Comparison of ENCODE assay signal across 16 cellular contexts in genomic region chr2:62415518-62415917, GRCh38.
DNase-seq lines count a peak whose midpoint lies in the region; ATAC-seq and TF ChIP-seq lines count a peak whose summit lies in the region.
"Had no signal": no experiment of that assay in that cellular context is flagged by ENCODE, and none has a peak within 500 bp of the region (broad histone marks: within the 10 kb centered on the region; RNA-seq: fewer than 3 reads in every experiment).

No MANE protein-coding gene starts in this region.

- no peak overlapping the region for H3K4me2 ChIP-seq in IMR-90 (ENCODE audit: low read depth, low read length)

- no peak overlapping the region for H3K18ac ChIP-seq in IMR-90 (ENCODE audit: low read depth, low read length)

- peak overlapping the region; percentile 23 for H2AFZ ChIP-seq in IMR-90 (replicated peaks; ENCODE audit: low read length, poor library complexity)

- DNase-seq in GM12865 (ENCODE audit: low read depth) (no peak), IMR-90 (no peak), middle frontal gyrus (ENCODE audit: extremely low spot score, low spot score) (no peak), COLO829 (ENCODE audit: low spot score) (no peak)
- no peak for DNase-seq in central memory CD4-positive, alpha-beta T cell
- DNase-seq: activated CD4-positive, alpha-beta T cell treated with anti-CD3 and anti-CD28 coated beads for 48 hours; activated naive CD8-positive, alpha-beta T cell treated with anti-CD3 and anti-CD28 coated beads, Interleukin-2, amount 50 U/mL, for 24 hours; NCI-H187 treated with DMSO at 0.1 percent for 48 hours; NCI-H524; OCI-M1; stimulated activated CD4-positive, alpha-beta T cell treated with anti-CD3 and anti-CD28 coated beads, Interleukin-15, amount 100 ng/mL, for 24 hours had no signal

- no peak overlapping the region for H2BK15ac ChIP-seq in IMR-90 (ENCODE audit: low read depth, low read length)

- peaks cover 2% of the 10 kb centered on the region; the same call in 1 of the 2 replicates for H3K4me1 ChIP-seq in IMR-90 (ENCODE audit: control insufficient read depth, insufficient read depth, low read length)

- H2BK5ac ChIP-seq in IMR-90 (ENCODE audit: low read depth, low read length, poor library complexity, severe bottlenecking), result no peak overlapping the region

- no peak overlapping the region for H2BK120ac ChIP-seq in IMR-90 (ENCODE audit: low read depth, low read length)

- no peak overlapping the region for H4K5ac ChIP-seq in IMR-90 (ENCODE audit: low read depth, low read length)

- H3K23ac ChIP-seq in IMR-90 (ENCODE audit: low read depth, low read length), result no peak overlapping the region

- H3K36me3 ChIP-seq in IMR-90 (ENCODE audit: control insufficient read depth, insufficient read depth, low read length), result no peaks in the 10 kb centered on the region
- H3K36me3 ChIP-seq: gastroesophageal sphincter had no signal

- H2AK9ac ChIP-seq in IMR-90 (replicated peaks; ENCODE audit: low read depth, low read length, poor library complexity), result no peak overlapping the region

- dilution Hi-C loops in IMR-90 (cut with HindIII; ENCODE audit: low sequenced_read_pairs, unreplicated experiment), result no loop called here

- WGBS in IMR-90 (ENCODE audit: extremely low coverage in 2 of 2, insufficient read length in 1 of 2), 2 experiments, result no CpG with 5 or more reads among the region's 2 CpGs

- no peak overlapping the region for H3K56ac ChIP-seq in IMR-90 (ENCODE audit: extremely low read depth, insufficient read depth, low read length)

- no peaks in the 10 kb centered on the region for H3K79me1 ChIP-seq in IMR-90 (ENCODE audit: low read depth in 1 of 2, low read length in 2 of 2)

- no peak overlapping the region for H4K91ac ChIP-seq in IMR-90 (ENCODE audit: insufficient read depth, low read depth, low read length)

- H2BK20ac ChIP-seq in IMR-90 (ENCODE audit: low read depth, low read length), result no peak overlapping the region

- no peaks in the 10 kb centered on the region for H4K20me1 ChIP-seq in IMR-90 (ENCODE audit: insufficient read depth, low read length)

- H3K9me3 ChIP-seq in IMR-90 (ENCODE audit: control insufficient read depth, insufficient read depth, low read length), result no peaks in the 10 kb centered on the region

- H3K27me3 ChIP-seq in IMR-90 (ENCODE audit: control insufficient read depth, insufficient read depth, low read length), result peaks cover 6% of the 10 kb centered on the region; the same call in 1 of the 2 replicates
- H3K27me3 ChIP-seq in layer of hippocampus (ENCODE audit: control insufficient read depth, insufficient read depth, low read length), result no peaks in the 10 kb centered on the region
- H3K27me3 ChIP-seq: gastroesophageal sphincter had no signal

- H3K4ac ChIP-seq in IMR-90 (ENCODE audit: low read depth, low read length), result no peak overlapping the region

- H3K14ac ChIP-seq in IMR-90 (replicated peaks; ENCODE audit: low read depth, low read length), result no peak overlapping the region

- POLR2A ChIA-PET in IMR-90 (lab: Charles Lee; ENCODE audit: unreplicated experiment), result no interaction called here

- BruUV-seq in IMR-90 (replicated peaks; lab: Mats Ljungman, UMichigan), result no TSS peak

- no peak overlapping the region for H2AK5ac ChIP-seq in IMR-90 (ENCODE audit: low read depth, low read length)

- peak overlapping the region; percentile 46 for H3K4me3 ChIP-seq in GM12865 (ENCODE audit: low read depth, low read length)
- H3K4me3 ChIP-seq in IMR-90 (ENCODE audit: insufficient read depth, low read depth, low read length), result no peak overlapping the region
- H3K4me3 ChIP-seq: gastroesophageal sphincter, lung had no signal

- TF ChIP-seq CTCF in GM12865 (IDR thresholded peaks at IDR 0.05; ENCODE audit: insufficient read depth, low read depth, low read length, missing control alignments) (no peak), IMR-90 (conservative IDR thresholded peaks at IDR 0.05; ENCODE audit: low read depth, low read length) (no peak)

- CTCF ChIA-PET in IMR-90 (lab: Yijun Ruan, JAX), result no interaction called here

- in situ Hi-C loops in IMR-90 (cut with MboI; ENCODE audit: low sequenced_read_pairs), result no loop called here

- H3K9me1 ChIP-seq in IMR-90 (ENCODE audit: insufficient read depth, low read length), result no peaks in the 10 kb centered on the region

- H4K8ac ChIP-seq in IMR-90 (ENCODE audit: low read depth in 2 of 2, low read length in 2 of 2), result no peak overlapping the region

- intact Hi-C loops in IMR-90 (cut with micrococcal nuclease), result no loop called here

- H3K27ac ChIP-seq in IMR-90 (ENCODE audit: insufficient read depth, low read length), result no peak overlapping the region
- peak overlapping the region; percentile 86 for H3K27ac ChIP-seq in layer of hippocampus (ENCODE audit: low read depth, low read length)
- H3K27ac ChIP-seq: gastroesophageal sphincter had no signal

- TF ChIP-seq POLR2A in IMR-90 (IDR thresholded peaks at IDR 0.05; ENCODE audit: low read depth, low read length), result no peak

- no peak overlapping the region for H3K9ac ChIP-seq in IMR-90 (ENCODE audit: low read depth, low read length)

- ATAC-seq in GM21381 (IDR thresholded peaks at IDR 0.05; ENCODE audit: unreplicated experiment), result peak; percentile 7
- no peak for ATAC-seq in IMR-90 (ENCODE audit: low read depth)
- no peak for ATAC-seq in HG03135 (IDR thresholded peaks at IDR 0.05; ENCODE audit: unreplicated experiment)
- ATAC-seq: gastroesophageal sphincter had no signal

- TF ChIP-seq RAD21 in IMR-90 (IDR thresholded peaks at IDR 0.05; ENCODE audit: low read length), result no peak

TF ChIP-seq in IMR-90, 13 proteins besides CTCF, POLR2A, EP300 and RAD21:
- TF ChIP-seq USF2 (IDR thresholded peaks at IDR 0.05; ENCODE audit: low read depth, low read length), result no peak
- TF ChIP-seq BHLHE40 (IDR thresholded peaks at IDR 0.05; ENCODE audit: low read depth, low read length), result no peak
- TF ChIP-seq MXI1 (IDR thresholded peaks at IDR 0.05; ENCODE audit: borderline replicate concordance, low read depth, low read length), result no peak
- no peak for TF ChIP-seq CEBPB (IDR thresholded peaks at IDR 0.05; ENCODE audit: low read depth, low read length)
- no peak for TF ChIP-seq FOS (IDR thresholded peaks at IDR 0.05; ENCODE audit: low read depth, low read length)
- TF ChIP-seq RFX5 (IDR thresholded peaks at IDR 0.05; ENCODE audit: low read depth, low read length), result no peak
- TF ChIP-seq CHD1 (IDR thresholded peaks at IDR 0.05; ENCODE audit: low read depth, low read length), result no peak
- TF ChIP-seq SMC3 (IDR thresholded peaks at IDR 0.05; ENCODE audit: low read depth, low read length), result no peak
- no peak for TF ChIP-seq ELK1 (IDR thresholded peaks at IDR 0.05; ENCODE audit: borderline replicate concordance, low read depth, low read length)
- no peak for TF ChIP-seq NFE2L2 (IDR thresholded peaks at IDR 0.05; ENCODE audit: low read depth, low read length)
- TF ChIP-seq RCOR1 (IDR thresholded peaks at IDR 0.05; ENCODE audit: insufficient replicate concordance, low read length), result no peak
- TF ChIP-seq MAZ (IDR thresholded peaks at IDR 0.05; ENCODE audit: borderline replicate concordance, low read depth, low read length), result no peak
- TF ChIP-seq MAFK (IDR thresholded peaks at IDR 0.05; ENCODE audit: low read depth, low read length), result no peak
TF ChIP-seq in IMR-90: peak in this region for 0.
